In the genomic region with DNA sequence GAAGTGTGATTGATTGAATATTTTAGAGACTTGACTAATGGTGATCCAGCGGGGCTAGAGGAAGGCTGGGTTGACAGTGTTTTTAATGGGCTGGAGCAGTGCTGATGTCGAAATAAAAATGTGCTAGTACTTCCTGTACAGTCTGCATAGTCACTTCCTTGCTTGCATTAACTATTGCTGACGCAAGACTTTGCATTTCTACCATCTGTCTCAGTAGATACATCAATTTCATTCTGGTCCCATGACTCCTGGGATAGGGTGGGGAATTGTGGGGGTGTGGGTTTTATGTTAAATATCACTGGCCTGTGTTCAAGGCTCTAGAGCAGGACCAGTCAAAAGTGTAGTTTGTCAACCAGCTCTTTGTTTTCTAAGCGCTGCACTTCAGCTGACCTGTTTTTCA, we compare ENCODE assay signal across 13 cellular contexts. TPM values are rescaled to one million over a fixed set of nuclear protein-coding genes. Genes with fewer than 3 reads are reported as not detected.
DNase-seq lines count a peak whose midpoint lies in the region; ATAC-seq and TF ChIP-seq lines count a peak whose summit lies in the region.
"Had no signal": no experiment of that assay in that cellular context is flagged by ENCODE, and none has a peak within 500 bp of the region (broad histone marks: within the 10 kb centered on the region; RNA-seq: fewer than 3 reads in every experiment).

No MANE protein-coding gene starts in this region.

- H2AFZ ChIP-seq in GM23248 = no peak overlapping the region
- H2AFZ ChIP-seq: GM23338 had no signal

- no peaks in the 10 kb centered on the region for H3K27me3 Mint-ChIP-seq in activated CD4-positive, alpha-beta memory T cell treated with anti-CD3 and anti-CD28 coated beads for 36 hours

- H3K79me2 ChIP-seq in GM23248 (ENCODE audit: insufficient read depth) = 0 out of 2 replicates have a peak, but pooled peaks cover 7% of the 10 kb centered on the region

- H3K36me3 ChIP-seq in GM23248 (ENCODE audit: low read depth) (no peaks in the 10 kb centered on the region), heart right ventricle (peaks cover 0 to 19% (median 0%) of the 10 kb centered on the region in 9 donors), vagina (no peaks in the 10 kb centered on the region)
- peaks cover 3% of the 10 kb centered on the region for H3K36me3 ChIP-seq in effector memory CD4-positive, alpha-beta T cell (ENCODE audit: control insufficient read depth, insufficient read depth, low read length)

- H3F3A ChIP-seq in GM23248 (ENCODE audit: insufficient read depth) = peaks cover 4% of the 10 kb centered on the region; the same call in 1 of the 2 replicates

- intact Hi-C loops in activated CD4-positive, alpha-beta memory T cell treated with anti-CD3 and anti-CD28 coated beads for 36 hours (cut with micrococcal nuclease) = no loop called here
- intact Hi-C loops in heart right ventricle (cut with DNase I) (loop anchor here in 1 of 10 donors (10.0 kb wide), 1 partner anchor 198 kb away; no protein-coding TSS in a partner anchor), posterior cingulate gyrus (cut with DNase I) (no loop called here), vagina (cut with DNase I) (no loop called here)

- no peak overlapping the region for H3K9ac ChIP-seq in GM23248

- H3K4me3 ChIP-seq in GM23248 = no peak overlapping the region
- H3K4me3 ChIP-seq in heart right ventricle = no peak overlapping the region
- no peak overlapping the region for H3K4me3 ChIP-seq in effector memory CD4-positive, alpha-beta T cell (ENCODE audit: insufficient read depth, low read depth, low read length, poor library complexity, severe bottlenecking)
- no peak overlapping the region for H3K4me3 ChIP-seq in vagina
- H3K4me3 ChIP-seq: GM23338 had no signal

- H3K27me3 ChIP-seq in GM23248 (replicated peaks; ENCODE audit: insufficient read depth) (no peaks in the 10 kb centered on the region), heart right ventricle (no peaks in the 10 kb centered on the region), vagina (no peaks in the 10 kb centered on the region)
- no peaks in the 10 kb centered on the region for H3K27me3 ChIP-seq in effector memory CD4-positive, alpha-beta T cell (replicated peaks; ENCODE audit: control insufficient read depth, insufficient read depth, low read length, poor library complexity, severe bottlenecking)

- H3K9me3 ChIP-seq in GM23248 (ENCODE audit: low read depth) (no peaks in the 10 kb centered on the region), heart right ventricle (no peaks in the 10 kb centered on the region), vagina (no peaks in the 10 kb centered on the region)
- no peaks in the 10 kb centered on the region for H3K9me3 ChIP-seq in effector memory CD4-positive, alpha-beta T cell (ENCODE audit: control insufficient read depth, low read length)

- H3K4me1 Mint-ChIP-seq in activated CD4-positive, alpha-beta memory T cell treated with anti-CD3 and anti-CD28 coated beads for 36 hours (ENCODE audit: low read depth) = peaks cover 27% of the 10 kb centered on the region

- WGBS in GM23248 (ENCODE audit: low coverage in 1 of 2, low lambda C conversion rate in 2 of 2, missing lambda C conversion rate in 2 of 2), 2 experiments = 72 to 73% methylated on average over 3 to 4 of the region's 4 CpGs
- 79 to 83% methylated on average over 4 of the region's 4 CpGs for WGBS in heart right ventricle, 2 donors

- H3K36me3 Mint-ChIP-seq in activated CD4-positive, alpha-beta memory T cell treated with anti-CD3 and anti-CD28 coated beads for 36 hours = peaks cover 15% of the 10 kb centered on the region

- no peaks in the 10 kb centered on the region for H3K9me3 Mint-ChIP-seq in activated CD4-positive, alpha-beta memory T cell treated with anti-CD3 and anti-CD28 coated beads for 36 hours
- H3K9me3 Mint-ChIP-seq: GM23338 had no signal

- TF ChIP-seq CTCF in heart right ventricle (IDR thresholded peaks at IDR 0.05) (no peak), vagina (IDR thresholded peaks at IDR 0.05) (no peak)

- H3K9me2 ChIP-seq in GM23248 (ENCODE audit: insufficient read depth) = no peaks in the 10 kb centered on the region

- H3K4me1 ChIP-seq in GM23248 (ENCODE audit: insufficient read depth) (no peaks in the 10 kb centered on the region), heart right ventricle (peaks cover 0 to 15% (median 0%) of the 10 kb centered on the region in 9 donors), vagina (no peaks in the 10 kb centered on the region)
- H3K4me1 ChIP-seq in effector memory CD4-positive, alpha-beta T cell (ENCODE audit: control insufficient read depth, insufficient read depth, low read length, poor library complexity, severe bottlenecking) = no peaks in the 10 kb centered on the region

- H3K4me3 Mint-ChIP-seq in activated CD4-positive, alpha-beta memory T cell treated with anti-CD3 and anti-CD28 coated beads for 36 hours = no peak overlapping the region
- H3K4me3 Mint-ChIP-seq: GM23338 had no signal

- POLR2A ChIA-PET in activated CD4-positive, alpha-beta memory T cell treated with anti-CD3 and anti-CD28 coated beads for 36 hours (lab: Charles Lee) = no interaction called here

- H4K20me1 ChIP-seq in GM23248 (ENCODE audit: insufficient read depth) = no peaks in the 10 kb centered on the region

- no peak overlapping the region for H3K4me2 ChIP-seq in GM23248 (ENCODE audit: unreplicated experiment)
- H3K4me2 ChIP-seq: GM23338 had no signal

- CTCF ChIA-PET in activated CD4-positive, alpha-beta memory T cell treated with anti-CD3 and anti-CD28 coated beads for 36 hours (lab: Charles Lee) = interaction anchor here (1.5 kb wide), 1 partner anchor 11 kb away, joined by 3 read pairs; no protein-coding TSS in a partner anchor

- TF ChIP-seq POLR2A in vagina (IDR thresholded peaks at IDR 0.05) = no peak

- DNase-seq in A172 (ENCODE audit: low spot score) = peak; percentile 26
- peak; percentile 52 for DNase-seq in GM23248
- DNase-seq in activated CD4-positive, alpha-beta memory T cell treated with anti-CD3 and anti-CD28 coated beads for 36 hours = no peak
- no peak for DNase-seq in heart right ventricle
- no peak for DNase-seq in posterior cingulate gyrus
- no peak for DNase-seq in effector memory CD4-positive, alpha-beta T cell
- no peak for DNase-seq in vagina (ENCODE audit: extremely low spot score in 2 of 2)
- DNase-seq: kidney glomerular epithelial cell; NCI-H1436 treated with DMSO at 0.1 percent for 48 hours; stimulated activated CD4-positive, alpha-beta T cell treated with anti-CD3 and anti-CD28 coated beads, Interleukin-4, amount 100 ng/mL, for 1 hour; T-helper 9 cell had no signal

- H3K27ac ChIP-seq in GM23248 = no peak overlapping the region
- H3K27ac ChIP-seq in heart right ventricle = peak overlapping the region in 1 of 10 donors; percentile 78
- H3K27ac ChIP-seq in effector memory CD4-positive, alpha-beta T cell (ENCODE audit: insufficient read depth, low read length, poor library complexity, severe bottlenecking) = no peak overlapping the region
- H3K27ac ChIP-seq in vagina = no peak overlapping the region

- ATAC-seq in heart right ventricle (peak in 6 of 8 donors; percentile 20 to 65 (median 47)), HG02938 (IDR thresholded peaks at IDR 0.05; ENCODE audit: unreplicated experiment) (no peak)
- ATAC-seq: GM23338 had no signal

- H3K27ac Mint-ChIP-seq in activated CD4-positive, alpha-beta memory T cell treated with anti-CD3 and anti-CD28 coated beads for 36 hours = peak overlapping the region; percentile 49
- H3K27ac Mint-ChIP-seq: GM23338 had no signal

- in situ Hi-C loops in GM23248 (cut with MboI) = no loop called here

RNA-seq across cellular contexts. Expression of a gene that starts 35.3 kb away (rescaled TPM):
- total RNA-seq in A172 (2014; rRNA removed; shearing (Covaris generic)) = 0.36 and 1.1 TPM in 2 replicates
- total RNA-seq in GM23248 (2014; rRNA removed; shearing (Covaris generic)) = 0.63 and 0.65 TPM in 2 replicates
- polyA plus RNA-seq in GM23248 (2016; fragmentation: Nextera tagmentation; extraction: Ambion mirVana) (0.49 and 0.64 TPM in 2 replicates), heart right ventricle (under 1 TPM in 1 of 2 donors, not detected in 1; 0.01 TPM)
- 1 to 10 TPM; 2.1 to 3.2 TPM for total RNA-seq in activated CD4-positive, alpha-beta memory T cell treated with anti-CD3 and anti-CD28 coated beads for 36 hours
- total RNA-seq in heart right ventricle (under 1 TPM in 8 of 10 donors, not detected in 2; 0.07 to 0.36 (median 0.21) TPM), vagina (0.49 TPM)

RNA-seq across cellular contexts. Expression of a gene that starts 56.4 kb away (rescaled TPM):
- total RNA-seq in A172 (2014; rRNA removed; shearing (Covaris generic)) = 423 and 528 TPM in 2 replicates
- total RNA-seq in GM23248 (2014; rRNA removed; shearing (Covaris generic)) = 159 and 162 TPM in 2 replicates
- polyA plus RNA-seq in GM23248 (2016; fragmentation: Nextera tagmentation; extraction: Ambion mirVana) (156 and 166 TPM in 2 replicates), heart right ventricle (10 to 100 TPM; 22.3 to 65.4 TPM)
- total RNA-seq in activated CD4-positive, alpha-beta memory T cell treated with anti-CD3 and anti-CD28 coated beads for 36 hours = 100 to 1,000 TPM; 119 to 120 TPM
- total RNA-seq in heart right ventricle (10 to 100 TPM; 44.0 to 70.9 (median 53.5) TPM), vagina (36.8 TPM)

Comparison
In these comparisons a context has a peak if more than half of its experiments do, and no peak if none do; other contexts are left out.
1. DNase-seq: peak in A172 (single experiment) and GM23248 (single experiment); none in activated CD4-positive, alpha-beta memory T cell treated with anti-CD3 and anti-CD28 coated beads for 36 hours (single experiment), heart right ventricle (0 of 2), posterior cingulate gyrus (0 of 10), effector memory CD4-positive, alpha-beta T cell (0 of 3) and vagina (0 of 2).